In the genomic region with DNA sequence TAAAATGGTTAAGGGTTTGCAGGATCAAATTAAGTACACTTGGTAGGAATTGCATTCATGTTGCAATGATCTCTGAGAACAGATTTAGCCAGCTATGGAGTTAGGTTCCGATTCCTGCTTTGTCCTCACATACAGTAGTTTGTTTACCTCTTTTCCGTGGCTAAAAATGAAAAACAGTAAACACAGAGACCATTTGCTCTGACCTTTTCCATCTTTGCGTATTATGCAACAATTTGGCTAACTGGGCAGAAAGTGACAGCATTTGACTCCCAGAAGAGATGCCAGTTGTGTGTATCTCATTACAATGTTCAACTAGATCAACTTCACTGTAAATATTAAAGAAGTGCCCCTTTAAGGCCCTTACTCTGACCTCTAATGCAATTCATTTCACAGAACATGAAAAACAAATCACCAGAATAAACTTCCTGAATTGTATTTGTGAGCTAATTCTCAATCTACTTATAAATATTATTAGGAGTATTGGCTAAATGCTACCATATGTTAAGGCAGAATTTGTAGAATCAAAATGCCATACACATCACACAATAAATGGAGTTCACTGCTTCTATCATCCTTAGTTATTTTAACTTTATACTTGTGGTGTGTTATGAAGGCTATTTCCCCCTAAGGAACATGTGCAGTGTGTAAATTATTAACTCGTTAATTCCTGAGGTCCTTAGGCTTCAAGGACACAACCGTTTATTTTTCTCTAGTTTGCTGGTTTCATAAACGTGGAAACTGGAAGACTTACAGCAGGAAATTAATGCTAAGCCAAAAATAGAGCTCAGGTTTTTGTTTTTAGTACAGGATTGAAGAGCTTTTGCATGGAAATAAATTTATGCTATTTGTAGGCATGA, we compare ENCODE assay signal across 2 cellular contexts.
TF ChIP-seq lines count a peak whose summit lies in the region.

No MANE protein-coding gene starts in this region.

TF ChIP-seq in K562, 482 proteins besides CTCF, POLR2A, EP300 and RAD21 (continued from another document):
- no peak for TF ChIP-seq MEIS2 (IDR thresholded peaks at IDR 0.05; ENCODE audit: partially characterized antibody)
- TF ChIP-seq CEBPG (CRISPR knock-in tag; IDR thresholded peaks at IDR 0.05): no peak
- TF ChIP-seq CEBPG (tag; conservative IDR thresholded peaks at IDR 0.05 in 1 of 2, IDR thresholded peaks at IDR 0.05 in 1 of 2): peak in 1 of 2 experiments; percentile 25; a peak in 1 of 4 replicates
- no peak for TF ChIP-seq BCL6 (CRISPR knock-in tag; IDR thresholded peaks at IDR 0.05)
- TF ChIP-seq CEBPB (tag; IDR thresholded peaks at IDR 0.05): 0 out of 2 replicates have a peak, but pooled peaks have one; percentile 40
- TF ChIP-seq, protein P1, sequence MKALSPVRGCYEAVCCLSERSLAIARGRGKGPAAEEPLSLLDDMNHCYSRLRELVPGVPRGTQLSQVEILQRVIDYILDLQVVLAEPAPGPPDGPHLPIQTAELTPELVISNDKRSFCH (CRISPR knock-in tag; IDR thresholded peaks at IDR 0.05): no peak
- TF ChIP-seq, protein P1 (tag; IDR thresholded peaks at IDR 0.05): no peak
- TF ChIP-seq ZNF239 (CRISPR knock-in tag; IDR thresholded peaks at IDR 0.05): no peak

TF ChIP-seq in HepG2, 621 proteins besides CTCF, POLR2A, EP300 and RAD21 (continues in another document):
- TF ChIP-seq, protein P2, sequence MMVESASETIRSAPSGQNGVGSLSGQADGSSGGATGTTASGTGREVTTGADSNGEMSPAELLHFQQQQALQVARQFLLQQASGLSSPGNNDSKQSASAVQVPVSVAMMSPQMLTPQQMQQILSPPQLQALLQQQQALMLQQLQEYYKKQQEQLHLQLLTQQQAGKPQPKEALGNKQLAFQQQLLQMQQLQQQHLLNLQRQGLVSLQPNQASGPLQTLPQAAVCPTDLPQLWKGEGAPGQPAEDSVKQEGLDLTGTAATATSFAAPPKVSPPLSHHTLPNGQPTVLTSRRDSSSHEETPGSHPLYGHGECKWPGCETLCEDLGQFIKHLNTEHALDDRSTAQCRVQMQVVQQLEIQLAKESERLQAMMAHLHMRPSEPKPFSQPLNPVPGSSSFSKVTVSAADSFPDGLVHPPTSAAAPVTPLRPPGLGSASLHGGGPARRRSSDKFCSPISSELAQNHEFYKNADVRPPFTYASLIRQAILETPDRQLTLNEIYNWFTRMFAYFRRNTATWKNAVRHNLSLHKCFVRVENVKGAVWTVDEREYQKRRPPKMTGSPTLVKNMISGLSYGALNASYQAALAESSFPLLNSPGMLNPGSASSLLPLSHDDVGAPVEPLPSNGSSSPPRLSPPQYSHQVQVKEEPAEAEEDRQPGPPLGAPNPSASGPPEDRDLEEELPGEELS (CRISPR knock-in tag; IDR thresholded peaks at IDR 0.05): peak; percentile 89
- TF ChIP-seq, protein P3, sequence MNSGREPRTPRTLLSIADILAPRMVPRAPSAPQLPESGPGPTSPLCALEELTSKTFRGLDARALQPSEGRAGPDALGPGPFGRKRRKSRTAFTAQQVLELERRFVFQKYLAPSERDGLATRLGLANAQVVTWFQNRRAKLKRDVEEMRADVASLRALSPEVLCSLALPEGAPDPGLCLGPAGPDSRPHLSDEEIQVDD (CRISPR knock-in tag; IDR thresholded peaks at IDR 0.05; ENCODE audit: borderline replicate concordance): no peak
- TF ChIP-seq SOX13 (IDR thresholded peaks at IDR 0.05) (no peak), SOX13 (CRISPR knock-in tag; conservative IDR thresholded peaks at IDR 0.05 in 1 of 2, IDR thresholded peaks at IDR 0.05 in 1 of 2) (peak in 1 of 2 experiments; percentile 22; a peak in 1 of 4 replicates), ZNF460 (CRISPR knock-in tag; IDR thresholded peaks at IDR 0.05; ENCODE audit: borderline replicate concordance) (no peak), NR2F1 (CRISPR knock-in tag; IDR thresholded peaks at IDR 0.05) (0 out of 4 replicates have a peak, but pooled peaks of 1 of the 2 experiments have one; percentile 15), FOXJ3 (CRISPR knock-in tag; IDR thresholded peaks at IDR 0.05; ENCODE audit: borderline replicate concordance) (peak; percentile 72; the same call in 1 of the 2 replicates), ZSCAN9 (CRISPR knock-in tag; IDR thresholded peaks at IDR 0.05; ENCODE audit: borderline replicate concordance) (0 out of 2 replicates have a peak, but pooled peaks have one; percentile 19), HMG20A (CRISPR knock-in tag; IDR thresholded peaks at IDR 0.05; ENCODE audit: borderline replicate concordance) (peak; percentile 42; the same call in 1 of the 2 replicates), ZNF331 (CRISPR knock-in tag; IDR thresholded peaks at IDR 0.05) (peak; percentile 12; the same call in 1 of the 2 replicates), SATB2 (CRISPR knock-in tag; IDR thresholded peaks at IDR 0.05) (0 out of 2 replicates have a peak, but pooled peaks have one; percentile 50), KDM6A (CRISPR knock-in tag; IDR thresholded peaks at IDR 0.05; ENCODE audit: low read depth) (0 out of 2 replicates have a peak, but pooled peaks have one; percentile 27), ZFYVE20 (CRISPR knock-in tag; IDR thresholded peaks at IDR 0.05; ENCODE audit: borderline replicate concordance, low read depth) (no peak), ZNF543 (CRISPR knock-in tag; IDR thresholded peaks at IDR 0.05) (no peak), NR2F6 (IDR thresholded peaks at IDR 0.05) (no peak), NR2F6 (CRISPR knock-in tag; IDR thresholded peaks at IDR 0.05) (0 out of 2 replicates have a peak, but pooled peaks have one; percentile 40), KLF12 (CRISPR knock-in tag; IDR thresholded peaks at IDR 0.05; ENCODE audit: borderline replicate concordance) (0 out of 2 replicates have a peak, but pooled peaks have one; percentile 30), ZNF652 (CRISPR knock-in tag; IDR thresholded peaks at IDR 0.05; ENCODE audit: borderline replicate concordance, low read depth) (peak; percentile 82)
- TF ChIP-seq, protein P4, sequence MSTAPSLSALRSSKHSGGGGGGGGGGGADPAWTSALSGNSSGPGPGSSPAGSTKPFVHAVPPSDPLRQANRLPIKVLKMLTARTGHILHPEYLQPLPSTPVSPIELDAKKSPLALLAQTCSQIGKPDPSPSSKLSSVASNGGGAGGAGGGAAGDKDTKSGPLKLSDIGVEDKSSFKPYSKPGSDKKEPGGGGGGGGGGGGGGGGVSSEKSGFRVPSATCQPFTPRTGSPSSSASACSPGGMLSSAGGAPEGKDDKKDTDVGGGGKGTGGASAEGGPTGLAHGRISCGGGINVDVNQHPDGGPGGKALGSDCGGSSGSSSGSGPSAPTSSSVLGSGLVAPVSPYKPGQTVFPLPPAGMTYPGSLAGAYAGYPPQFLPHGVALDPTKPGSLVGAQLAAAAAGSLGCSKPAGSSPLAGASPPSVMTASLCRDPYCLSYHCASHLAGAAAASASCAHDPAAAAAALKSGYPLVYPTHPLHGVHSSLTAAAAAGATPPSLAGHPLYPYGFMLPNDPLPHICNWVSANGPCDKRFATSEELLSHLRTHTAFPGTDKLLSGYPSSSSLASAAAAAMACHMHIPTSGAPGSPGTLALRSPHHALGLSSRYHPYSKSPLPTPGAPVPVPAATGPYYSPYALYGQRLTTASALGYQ (CRISPR knock-in tag; IDR thresholded peaks at IDR 0.05): no peak
- TF ChIP-seq, protein P5, sequence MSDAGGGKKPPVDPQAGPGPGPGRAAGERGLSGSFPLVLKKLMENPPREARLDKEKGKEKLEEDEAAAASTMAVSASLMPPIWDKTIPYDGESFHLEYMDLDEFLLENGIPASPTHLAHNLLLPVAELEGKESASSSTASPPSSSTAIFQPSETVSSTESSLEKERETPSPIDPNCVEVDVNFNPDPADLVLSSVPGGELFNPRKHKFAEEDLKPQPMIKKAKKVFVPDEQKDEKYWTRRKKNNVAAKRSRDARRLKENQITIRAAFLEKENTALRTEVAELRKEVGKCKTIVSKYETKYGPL (CRISPR knock-in tag; IDR thresholded peaks at IDR 0.05): peak; percentile 73; the same call in 1 of the 2 replicates
- TF ChIP-seq, protein P6, sequence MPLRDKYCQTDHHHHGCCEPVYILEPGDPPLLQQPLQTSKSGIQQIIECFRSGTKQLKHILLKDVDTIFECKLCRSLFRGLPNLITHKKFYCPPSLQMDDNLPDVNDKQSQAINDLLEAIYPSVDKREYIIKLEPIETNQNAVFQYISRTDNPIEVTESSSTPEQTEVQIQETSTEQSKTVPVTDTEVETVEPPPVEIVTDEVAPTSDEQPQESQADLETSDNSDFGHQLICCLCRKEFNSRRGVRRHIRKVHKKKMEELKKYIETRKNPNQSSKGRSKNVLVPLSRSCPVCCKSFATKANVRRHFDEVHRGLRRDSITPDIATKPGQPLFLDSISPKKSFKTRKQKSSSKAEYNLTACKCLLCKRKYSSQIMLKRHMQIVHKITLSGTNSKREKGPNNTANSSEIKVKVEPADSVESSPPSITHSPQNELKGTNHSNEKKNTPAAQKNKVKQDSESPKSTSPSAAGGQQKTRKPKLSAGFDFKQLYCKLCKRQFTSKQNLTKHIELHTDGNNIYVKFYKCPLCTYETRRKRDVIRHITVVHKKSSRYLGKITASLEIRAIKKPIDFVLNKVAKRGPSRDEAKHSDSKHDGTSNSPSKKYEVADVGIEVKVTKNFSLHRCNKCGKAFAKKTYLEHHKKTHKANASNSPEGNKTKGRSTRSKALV (CRISPR knock-in tag; IDR thresholded peaks at IDR 0.05): 0 out of 2 replicates have a peak, but pooled peaks have one; percentile 40
- TF ChIP-seq, protein P7, sequence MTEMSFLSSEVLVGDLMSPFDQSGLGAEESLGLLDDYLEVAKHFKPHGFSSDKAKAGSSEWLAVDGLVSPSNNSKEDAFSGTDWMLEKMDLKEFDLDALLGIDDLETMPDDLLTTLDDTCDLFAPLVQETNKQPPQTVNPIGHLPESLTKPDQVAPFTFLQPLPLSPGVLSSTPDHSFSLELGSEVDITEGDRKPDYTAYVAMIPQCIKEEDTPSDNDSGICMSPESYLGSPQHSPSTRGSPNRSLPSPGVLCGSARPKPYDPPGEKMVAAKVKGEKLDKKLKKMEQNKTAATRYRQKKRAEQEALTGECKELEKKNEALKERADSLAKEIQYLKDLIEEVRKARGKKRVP (CRISPR knock-in tag; IDR thresholded peaks at IDR 0.05): peak in 1 of 2 experiments; percentile 70; a peak in 2 of 4 replicates
- TF ChIP-seq, protein P8, sequence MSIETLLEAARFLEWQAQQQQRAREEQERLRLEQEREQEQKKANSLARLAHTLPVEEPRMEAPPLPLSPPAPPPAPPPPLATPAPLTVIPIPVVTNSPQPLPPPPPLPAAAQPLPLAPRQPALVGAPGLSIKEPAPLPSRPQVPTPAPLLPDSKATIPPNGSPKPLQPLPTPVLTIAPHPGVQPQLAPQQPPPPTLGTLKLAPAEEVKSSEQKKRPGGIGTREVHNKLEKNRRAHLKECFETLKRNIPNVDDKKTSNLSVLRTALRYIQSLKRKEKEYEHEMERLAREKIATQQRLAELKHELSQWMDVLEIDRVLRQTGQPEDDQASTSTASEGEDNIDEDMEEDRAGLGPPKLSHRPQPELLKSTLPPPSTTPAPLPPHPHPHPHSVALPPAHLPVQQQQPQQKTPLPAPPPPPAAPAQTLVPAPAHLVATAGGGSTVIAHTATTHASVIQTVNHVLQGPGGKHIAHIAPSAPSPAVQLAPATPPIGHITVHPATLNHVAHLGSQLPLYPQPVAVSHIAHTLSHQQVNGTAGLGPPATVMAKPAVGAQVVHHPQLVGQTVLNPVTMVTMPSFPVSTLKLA (IDR thresholded peaks at IDR 0.05): no peak
- TF ChIP-seq, protein P9, sequence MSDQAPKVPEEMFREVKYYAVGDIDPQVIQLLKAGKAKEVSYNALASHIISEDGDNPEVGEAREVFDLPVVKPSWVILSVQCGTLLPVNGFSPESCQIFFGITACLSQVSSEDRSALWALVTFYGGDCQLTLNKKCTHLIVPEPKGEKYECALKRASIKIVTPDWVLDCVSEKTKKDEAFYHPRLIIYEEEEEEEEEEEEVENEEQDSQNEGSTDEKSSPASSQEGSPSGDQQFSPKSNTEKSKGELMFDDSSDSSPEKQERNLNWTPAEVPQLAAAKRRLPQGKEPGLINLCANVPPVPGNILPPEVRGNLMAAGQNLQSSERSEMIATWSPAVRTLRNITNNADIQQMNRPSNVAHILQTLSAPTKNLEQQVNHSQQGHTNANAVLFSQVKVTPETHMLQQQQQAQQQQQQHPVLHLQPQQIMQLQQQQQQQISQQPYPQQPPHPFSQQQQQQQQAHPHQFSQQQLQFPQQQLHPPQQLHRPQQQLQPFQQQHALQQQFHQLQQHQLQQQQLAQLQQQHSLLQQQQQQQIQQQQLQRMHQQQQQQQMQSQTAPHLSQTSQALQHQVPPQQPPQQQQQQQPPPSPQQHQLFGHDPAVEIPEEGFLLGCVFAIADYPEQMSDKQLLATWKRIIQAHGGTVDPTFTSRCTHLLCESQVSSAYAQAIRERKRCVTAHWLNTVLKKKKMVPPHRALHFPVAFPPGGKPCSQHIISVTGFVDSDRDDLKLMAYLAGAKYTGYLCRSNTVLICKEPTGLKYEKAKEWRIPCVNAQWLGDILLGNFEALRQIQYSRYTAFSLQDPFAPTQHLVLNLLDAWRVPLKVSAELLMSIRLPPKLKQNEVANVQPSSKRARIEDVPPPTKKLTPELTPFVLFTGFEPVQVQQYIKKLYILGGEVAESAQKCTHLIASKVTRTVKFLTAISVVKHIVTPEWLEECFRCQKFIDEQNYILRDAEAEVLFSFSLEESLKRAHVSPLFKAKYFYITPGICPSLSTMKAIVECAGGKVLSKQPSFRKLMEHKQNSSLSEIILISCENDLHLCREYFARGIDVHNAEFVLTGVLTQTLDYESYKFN (CRISPR knock-in tag; conservative IDR thresholded peaks at IDR 0.05): peak; percentile 69
- TF ChIP-seq, protein P10, sequence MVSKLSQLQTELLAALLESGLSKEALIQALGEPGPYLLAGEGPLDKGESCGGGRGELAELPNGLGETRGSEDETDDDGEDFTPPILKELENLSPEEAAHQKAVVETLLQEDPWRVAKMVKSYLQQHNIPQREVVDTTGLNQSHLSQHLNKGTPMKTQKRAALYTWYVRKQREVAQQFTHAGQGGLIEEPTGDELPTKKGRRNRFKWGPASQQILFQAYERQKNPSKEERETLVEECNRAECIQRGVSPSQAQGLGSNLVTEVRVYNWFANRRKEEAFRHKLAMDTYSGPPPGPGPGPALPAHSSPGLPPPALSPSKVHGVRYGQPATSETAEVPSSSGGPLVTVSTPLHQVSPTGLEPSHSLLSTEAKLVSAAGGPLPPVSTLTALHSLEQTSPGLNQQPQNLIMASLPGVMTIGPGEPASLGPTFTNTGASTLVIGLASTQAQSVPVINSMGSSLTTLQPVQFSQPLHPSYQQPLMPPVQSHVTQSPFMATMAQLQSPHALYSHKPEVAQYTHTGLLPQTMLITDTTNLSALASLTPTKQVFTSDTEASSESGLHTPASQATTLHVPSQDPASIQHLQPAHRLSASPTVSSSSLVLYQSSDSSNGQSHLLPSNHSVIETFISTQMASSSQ (IDR thresholded peaks at IDR 0.05; ENCODE audit: low read depth): peak; percentile 67
- TF ChIP-seq, protein P10 (CRISPR knock-in tag; IDR thresholded peaks at IDR 0.05; ENCODE audit: borderline replicate concordance): peak; percentile 92; the same call in 1 of the 2 replicates
